In genomic region chr20:32474009-32474716, GRCh38 we compare ENCODE assay signal across 10 cellular contexts.
DNase-seq lines count a peak whose midpoint lies in the region; ATAC-seq and TF ChIP-seq lines count a peak whose summit lies in the region.
"Had no signal": no experiment of that assay in that cellular context is flagged by ENCODE, and none has a peak within 500 bp of the region (broad histone marks: within the 10 kb centered on the region; RNA-seq: fewer than 3 reads in every experiment).

No MANE protein-coding gene starts in this region.

- no peaks in the 10 kb centered on the region for H4K20me1 ChIP-seq in mammary epithelial cell (ENCODE audit: insufficient read depth, low read length)

- no peaks in the 10 kb centered on the region for H3K36me3 ChIP-seq in breast epithelium
- no peaks in the 10 kb centered on the region for H3K36me3 ChIP-seq in mammary epithelial cell (ENCODE audit: insufficient read depth, low read length)
- peaks cover 35% of the 10 kb centered on the region for H3K36me3 ChIP-seq in neuron (ENCODE audit: insufficient read depth, low read length)
- no peaks in the 10 kb centered on the region for H3K36me3 ChIP-seq in vagina

- CTCF ChIA-PET in mammary epithelial cell (lab: Charles Lee; ENCODE audit: low non-redundant PET) = no interaction called here

- peak overlapping the region; percentile 87 to 95 for H3K27ac ChIP-seq in breast epithelium
- H3K27ac ChIP-seq in mammary epithelial cell (ENCODE audit: insufficient read depth, low read depth, low read length) = no peak overlapping the region
- peak overlapping the region; percentile 90 for H3K27ac ChIP-seq in vagina

- DNase-seq in breast epithelium (ENCODE audit: low spot score in 2 of 2) (no peak), mammary epithelial cell (no peak), fibroblast of pulmonary artery (ENCODE audit: low read depth) (no peak), vagina (ENCODE audit: extremely low spot score in 2 of 2) (no peak), T-helper 1 cell (no peak), HUDEP-2 (lab: John Stamatoyannopoulos, UW; ENCODE audit: unreplicated experiment in 76 of 76) (no peak)
- DNase-seq in stimulated activated naive CD8-positive, alpha-beta T cell treated with anti-CD3 and anti-CD28 coated beads, Interleukin-15, Interleukin-2, amounts not matched to agents 100 U/mL and 50 U/mL, for 24 hours = no peak
- DNase-seq: activated effector memory CD4-positive, alpha-beta T cell treated with anti-CD3 and anti-CD28 coated beads, Interleukin-2, amount 50 U/mL, for 16 hours; MV-4-11 had no signal

- TF ChIP-seq CTCF in breast epithelium (IDR thresholded peaks at IDR 0.05) (no peak), mammary epithelial cell (conservative IDR thresholded peaks at IDR 0.05 in 1 of 2, IDR thresholded peaks at IDR 0.05 in 1 of 2; ENCODE audit: extremely low read depth in 1 of 2, insufficient read depth in 1 of 2, low read depth in 1 of 2, low read length in 2 of 2) (no peak), fibroblast of pulmonary artery (IDR thresholded peaks at IDR 0.05; ENCODE audit: low read length, missing control alignments) (no peak), vagina (IDR thresholded peaks at IDR 0.05) (no peak)

- WGBS in mammary epithelial cell (ENCODE audit: low coverage, missing lambda C conversion rate) = 86% methylated on average over 15 of the region's 18 CpGs

- dilution Hi-C loops in mammary epithelial cell (cut with HindIII; ENCODE audit: low sequenced_read_pairs) = no loop called here

- BruUV-seq in mammary epithelial cell (replicated peaks; lab: Mats Ljungman, UMichigan) = no TSS peak

- TF ChIP-seq POLR2A in breast epithelium (IDR thresholded peaks at IDR 0.05) = no peak
- TF ChIP-seq POLR2A in vagina (IDR thresholded peaks at IDR 0.05) = no peak

- H3K27me3 ChIP-seq in breast epithelium (no peaks in the 10 kb centered on the region), mammary epithelial cell (ENCODE audit: insufficient read depth, low read length) (no peaks in the 10 kb centered on the region), neuron (ENCODE audit: insufficient read depth, low read length) (no peaks in the 10 kb centered on the region), vagina (no peaks in the 10 kb centered on the region)

- in situ Hi-C loops in mammary epithelial cell (cut with MboI; ENCODE audit: low sequenced_read_pairs in 2 of 2) = loop anchor here in 1 of 2 donors (25.0 kb wide), 1 partner anchor 262 kb away; the partner anchor contains the start of genes PLAGL2 and POFUT1

- intact Hi-C loops in breast epithelium (cut with DNase I; ENCODE audit: low total_unique reads) = no loop called here
- intact Hi-C loops in mammary epithelial cell (cut with micrococcal nuclease) = no loop called here
- intact Hi-C loops in vagina (cut with DNase I) = no loop called here

- no peaks in the 10 kb centered on the region for H3K79me2 ChIP-seq in mammary epithelial cell (ENCODE audit: insufficient read depth, low read length)

- H3K9me3 ChIP-seq in breast epithelium (no peaks in the 10 kb centered on the region), mammary epithelial cell (replicated peaks; ENCODE audit: insufficient read depth, low read length) (no peaks in the 10 kb centered on the region), neuron (ENCODE audit: low read length) (no peaks in the 10 kb centered on the region), vagina (no peaks in the 10 kb centered on the region)

- H3K4me2 ChIP-seq in mammary epithelial cell (ENCODE audit: insufficient read depth, low read depth, low read length) = no peak overlapping the region

- H3K9ac ChIP-seq in mammary epithelial cell (ENCODE audit: insufficient read depth, low read length) = no peak overlapping the region

- peak overlapping the region; percentile 32 to 67 (median 46) for H3K4me3 ChIP-seq in breast epithelium
- no peak overlapping the region for H3K4me3 ChIP-seq in mammary epithelial cell (replicated peaks in 1 of 3; ENCODE audit: insufficient read depth in 1 of 3, low read depth in 2 of 3, low read length in 3 of 3)
- H3K4me3 ChIP-seq in fibroblast of pulmonary artery (replicated peaks; ENCODE audit: low read depth, low read length) = peak overlapping the region; percentile 44
- H3K4me3 ChIP-seq in neuron (ENCODE audit: low read length) = peak overlapping the region; percentile 48
- peak overlapping the region; percentile 42 to 53 for H3K4me3 ChIP-seq in vagina

- H2AFZ ChIP-seq in mammary epithelial cell (ENCODE audit: low read depth, low read length) = no peak overlapping the region
- no peak overlapping the region for H2AFZ ChIP-seq in neuron (ENCODE audit: low read depth, low read length)

- H3K4me1 ChIP-seq in breast epithelium (peaks cover 11 to 31% of the 10 kb centered on the region in 2 donors), mammary epithelial cell (ENCODE audit: insufficient read depth, low read length) (peaks cover 19% of the 10 kb centered on the region), neuron (ENCODE audit: insufficient read depth, low read length) (peaks cover 55% of the 10 kb centered on the region), vagina (peaks cover 55% of the 10 kb centered on the region)

- ATAC-seq in stimulated activated naive CD8-positive, alpha-beta T cell treated with anti-CD3 and anti-CD28 coated beads, Interleukin-15, Interleukin-2, amounts not matched to agents 100 U/mL and 50 U/mL, for 24 hours = no peak

Comparison
In these comparisons a context has a peak if more than half of its experiments do, and no peak if none do; other contexts are left out.
1. H3K4me3 ChIP-seq: peak in breast epithelium (3 of 3), fibroblast of pulmonary artery (single experiment), neuron (single experiment) and vagina (2 of 2); none in mammary epithelial cell (0 of 3).